In genomic region chr7:81725003-81725402, GRCh38 we compare ENCODE assay signal across 22 cellular contexts. TPM values are rescaled to one million over a fixed set of nuclear protein-coding genes. Genes with fewer than 3 reads are reported as not detected.
A peak's percentile ranks its signal among the peaks of the same experiment; 100 is the strongest.
DNase-seq lines count a peak whose midpoint lies in the region; ATAC-seq and TF ChIP-seq lines count a peak whose summit lies in the region.
"Had no signal": no experiment of that assay in that cellular context is flagged by ENCODE, and none has a peak within 500 bp of the region (broad histone marks: within the 10 kb centered on the region; RNA-seq: fewer than 3 reads in every experiment).

No MANE protein-coding gene starts in this region.

- no peak overlapping the region for H2AK9ac ChIP-seq in IMR-90 (replicated peaks; ENCODE audit: low read depth, low read length, poor library complexity)

- no peaks in the 10 kb centered on the region; the same call in 1 of the 2 replicates for H3K9me1 ChIP-seq in IMR-90 (ENCODE audit: insufficient read depth, low read length)

- H2BK15ac ChIP-seq in IMR-90 (ENCODE audit: low read depth, low read length) (peak overlapping the region; percentile 97), mesendoderm (replicated peaks; ENCODE audit: low read depth) (no peak overlapping the region)

- H3K56ac ChIP-seq in IMR-90 (ENCODE audit: extremely low read depth, insufficient read depth, low read length), result peak overlapping the region; percentile 94
- H3K56ac ChIP-seq in mesendoderm (ENCODE audit: low read length), result no peak overlapping the region

- DNase-seq in AG04450 (ENCODE audit: low read depth, low spot score) (peak; percentile 21), IMR-90 (peak; percentile 77), chondrocyte (ENCODE audit: low spot score) (no peak), mesendoderm (peak; percentile 41), cortex of kidney (lab: John Stamatoyannopoulos, UW) (no peak), H7 (no peak), heart right ventricle (no peak)
- no peak for DNase-seq in activated CD4-positive, alpha-beta T cell treated with anti-CD3 and anti-CD28 coated beads, Interleukin-2, amount 50 U/mL, for 4 hours
- DNase-seq: activated CD4-positive, CD25-positive, alpha-beta regulatory T cell; activated CD8-positive, alpha-beta T cell treated with anti-CD3 and anti-CD28 coated beads, Interleukin-2, amount 10 ng/mL, durations not matched to agents 7 days and 5 days; activated naive CD8-positive, alpha-beta T cell treated with anti-CD3 and anti-CD28 coated beads, Interleukin-2, amount 10 ng/mL, durations not matched to agents 7 days and 5 days; activated T-cell treated with anti-CD3 and anti-CD28 coated beads, Interleukin-2, amount 50 U/mL, for 48 hours; CD8-positive, alpha-beta memory T cell; NCI-H2029 treated with DMSO at 0.1 percent for 48 hours; Right ventricle myocardium superior had no signal

- no peak overlapping the region for H3K4me3 Mint-ChIP-seq in chondrocyte (ENCODE audit: unreplicated experiment)
- H3K4me3 Mint-ChIP-seq: activated CD8-positive, alpha-beta T cell treated with anti-CD3 and anti-CD28 coated beads, Interleukin-2, amount 10 ng/mL, durations not matched to agents 7 days and 5 days; activated naive CD8-positive, alpha-beta T cell treated with anti-CD3 and anti-CD28 coated beads, Interleukin-2, amount 10 ng/mL, durations not matched to agents 7 days and 5 days; CD8-positive, alpha-beta memory T cell; nephron; T-helper 1 cell treated with Interleukin-12 subunit alpha and Interleukin-12 subunit beta and Interleukin-4 antibody, amounts not matched to agents 30 μg/mL and 1 μg/mL, for 36 hours had no signal

- POLR2A ChIA-PET in AG04450 (lab: Yijun Ruan, JAX), result interaction anchor here (0.7 to 1.9 kb wide), 5 partner anchors 21 to 85 kb away, joined by 3 to 14 read pairs (median 7); partner anchors contain the start of gene HGF
- POLR2A ChIA-PET in IMR-90 (lab: Charles Lee; ENCODE audit: unreplicated experiment), result interaction anchor here (0.7 to 1.8 kb wide), 4 partner anchors 45 to 310 kb away, joined by 4 to 13 read pairs (median 6); partner anchors contain the start of gene HGF

- H3K9me3 ChIP-seq in AG04450 (ENCODE audit: control insufficient read depth, insufficient read depth, low read length) (no peaks in the 10 kb centered on the region), IMR-90 (ENCODE audit: control insufficient read depth, insufficient read depth, low read length) (no peaks in the 10 kb centered on the region), heart right ventricle (no peaks in the 10 kb centered on the region)
- H3K9me3 ChIP-seq: HAP-1, thoracic aorta had no signal

- intact Hi-C loops in IMR-90 (cut with micrococcal nuclease), result loop anchor here (5.0 kb wide), 1 partner anchor 42 kb away; no protein-coding TSS in a partner anchor
- intact Hi-C loops in heart right ventricle (cut with DNase I), result loop anchor here in 1 of 10 donors (10.0 kb wide), 1 partner anchor 220 kb away; no protein-coding TSS in a partner anchor

- H3K79me1 ChIP-seq in IMR-90 (ENCODE audit: low read depth in 1 of 2, low read length in 2 of 2) (no peaks in the 10 kb centered on the region), mesendoderm (ENCODE audit: low read length) (no peaks in the 10 kb centered on the region)

- peak overlapping the region; percentile 99 for H3K18ac ChIP-seq in IMR-90 (ENCODE audit: low read depth, low read length)
- H3K18ac ChIP-seq in mesendoderm (ENCODE audit: low read length), result no peak overlapping the region

- H3K36me3 Mint-ChIP-seq in chondrocyte (ENCODE audit: low read depth), result peaks cover 7% of the 10 kb centered on the region
- H3K36me3 Mint-ChIP-seq: activated naive CD8-positive, alpha-beta T cell treated with anti-CD3 and anti-CD28 coated beads, Interleukin-2, amount 10 ng/mL, durations not matched to agents 7 days and 5 days; CD8-positive, alpha-beta memory T cell had no signal

- no peak for TF ChIP-seq RAD21 in IMR-90 (IDR thresholded peaks at IDR 0.05; ENCODE audit: low read length)

- H3K23ac ChIP-seq in IMR-90 (ENCODE audit: low read depth, low read length) (peak overlapping the region; percentile 95; the same call in 1 of the 2 replicates), mesendoderm (ENCODE audit: low read length) (no peak overlapping the region)

- H4K5ac ChIP-seq in IMR-90 (ENCODE audit: low read depth, low read length), result peak overlapping the region; percentile 98
- H4K5ac ChIP-seq in mesendoderm (ENCODE audit: low read length), result no peak overlapping the region

- peak overlapping the region; percentile 99 for H2BK20ac ChIP-seq in IMR-90 (ENCODE audit: low read depth, low read length)

- peaks cover 7% of the 10 kb centered on the region for H3K9me3 Mint-ChIP-seq in chondrocyte (ENCODE audit: low read depth)
- H3K9me3 Mint-ChIP-seq: activated naive CD8-positive, alpha-beta T cell treated with anti-CD3 and anti-CD28 coated beads, Interleukin-2, amount 10 ng/mL, durations not matched to agents 7 days and 5 days; nephron; T-helper 1 cell treated with Interleukin-12 subunit alpha and Interleukin-12 subunit beta and Interleukin-4 antibody, amounts not matched to agents 30 μg/mL and 1 μg/mL, for 36 hours had no signal

- peaks cover 18% of the 10 kb centered on the region for H3K36me3 ChIP-seq in IMR-90 (ENCODE audit: control insufficient read depth, insufficient read depth, low read length)
- no peaks in the 10 kb centered on the region for H3K36me3 ChIP-seq in mesendoderm (ENCODE audit: control insufficient read depth, insufficient read depth, low read length)
- no peaks in the 10 kb centered on the region for H3K36me3 ChIP-seq in H7 (replicated peaks; ENCODE audit: control insufficient read depth, insufficient read depth, low read length)
- peaks cover 0 to 21% (median 0%) of the 10 kb centered on the region in 9 donors for H3K36me3 ChIP-seq in heart right ventricle
- H3K36me3 ChIP-seq: HAP-1, thoracic aorta had no signal

- no peaks in the 10 kb centered on the region for H3K27me3 ChIP-seq in AG04450 (ENCODE audit: control insufficient read depth, insufficient read depth, low read length)
- H3K27me3 ChIP-seq in IMR-90 (ENCODE audit: control insufficient read depth, insufficient read depth, low read length), result no peaks in the 10 kb centered on the region
- no peaks in the 10 kb centered on the region for H3K27me3 ChIP-seq in mesendoderm (ENCODE audit: insufficient read depth, low read length, poor library complexity)
- H3K27me3 ChIP-seq in H7 (ENCODE audit: control insufficient read depth, insufficient read depth, low read length), result no peaks in the 10 kb centered on the region
- no peaks in the 10 kb centered on the region for H3K27me3 ChIP-seq in heart right ventricle

- CTCF ChIA-PET in AG04450 (lab: Charles Lee) (interaction anchor here (0.7 to 1.6 kb wide), 5 partner anchors 9 to 1005 kb away, joined by 3 to 12 read pairs (median 5); partner anchors contain the start of gene HGF), IMR-90 (lab: Yijun Ruan, JAX) (interaction anchor here (0.6 to 0.9 kb wide), 5 partner anchors 184 to 231 kb away, joined by 3 to 7 read pairs (median 3); no protein-coding TSS in a partner anchor)

- H2BK5ac ChIP-seq in IMR-90 (ENCODE audit: low read depth, low read length, poor library complexity, severe bottlenecking) (peak overlapping the region; percentile 100), mesendoderm (ENCODE audit: low read length) (no peak overlapping the region)

- no CpG with 5 or more reads among the region's 1 CpG for WGBS in IMR-90 (ENCODE audit: extremely low coverage in 2 of 2, insufficient read length in 1 of 2), 2 experiments
- no CpG with 5 or more reads among the region's 1 CpG for WGBS in mesendoderm (ENCODE audit: extremely low coverage, insufficient coverage, low lambda C conversion rate)
- 95 to 100% methylated on average over 1 of the region's 1 CpG for WGBS in heart right ventricle, 2 donors

- peak overlapping the region; percentile 92 for H3K27ac Mint-ChIP-seq in chondrocyte (ENCODE audit: unreplicated experiment)
- H3K27ac Mint-ChIP-seq: activated CD8-positive, alpha-beta T cell treated with anti-CD3 and anti-CD28 coated beads, Interleukin-2, amount 10 ng/mL, durations not matched to agents 7 days and 5 days; activated naive CD8-positive, alpha-beta T cell treated with anti-CD3 and anti-CD28 coated beads, Interleukin-2, amount 10 ng/mL, durations not matched to agents 7 days and 5 days; CD8-positive, alpha-beta memory T cell; nephron; T-helper 1 cell treated with Interleukin-12 subunit alpha and Interleukin-12 subunit beta and Interleukin-4 antibody, amounts not matched to agents 30 μg/mL and 1 μg/mL, for 36 hours had no signal

- H3K27ac ChIP-seq in AG04450 (ENCODE audit: low read depth, low read length) (peak overlapping the region; percentile 83), IMR-90 (ENCODE audit: insufficient read depth, low read length) (peak overlapping the region; percentile 83), mesendoderm (ENCODE audit: low read depth, low read length) (no peak overlapping the region), heart right ventricle (no peak overlapping the region)
- H3K27ac ChIP-seq: thoracic aorta had no signal

- no peaks in the 10 kb centered on the region for H4K20me1 ChIP-seq in IMR-90 (ENCODE audit: insufficient read depth, low read length)

- dilution Hi-C loops in IMR-90 (cut with HindIII; ENCODE audit: low sequenced_read_pairs, unreplicated experiment), result no loop called here

- H4K8ac ChIP-seq in IMR-90 (ENCODE audit: low read depth in 2 of 2, low read length in 2 of 2) (peak overlapping the region; percentile 66 to 99), mesendoderm (ENCODE audit: low read depth, low read length) (no peak overlapping the region)

- in situ Hi-C loops in IMR-90 (cut with MboI; ENCODE audit: low sequenced_read_pairs), result no loop called here

- H3K4me3 ChIP-seq in AG04450 (ENCODE audit: low read depth, low read length) (no peak overlapping the region), IMR-90 (ENCODE audit: insufficient read depth, low read depth, low read length) (no peak overlapping the region), mesendoderm (ENCODE audit: low read length) (no peak overlapping the region), H7 (ENCODE audit: insufficient read depth, low read depth, low read length) (no peak overlapping the region), heart right ventricle (no peak overlapping the region)
- H3K4me3 ChIP-seq: HAP-1, thoracic aorta had no signal

- H3K4ac ChIP-seq in IMR-90 (ENCODE audit: low read depth, low read length) (peak overlapping the region; percentile 97), mesendoderm (ENCODE audit: low read depth, low read length) (no peak overlapping the region)

- H2BK120ac ChIP-seq in IMR-90 (ENCODE audit: low read depth, low read length) (peak overlapping the region; percentile 99), mesendoderm (ENCODE audit: low read depth, low read length) (no peak overlapping the region)

- H4K91ac ChIP-seq in IMR-90 (ENCODE audit: insufficient read depth, low read depth, low read length), result peak overlapping the region; percentile 98

- H3K14ac ChIP-seq in IMR-90 (replicated peaks; ENCODE audit: low read depth, low read length), result peak overlapping the region; percentile 97

- TF ChIP-seq CTCF in AG04450 (IDR thresholded peaks at IDR 0.05; ENCODE audit: low read depth, low read length), result no peak
- TF ChIP-seq CTCF in IMR-90 (conservative IDR thresholded peaks at IDR 0.05; ENCODE audit: low read depth, low read length), result no peak
- TF ChIP-seq CTCF in chondrocyte (IDR thresholded peaks at IDR 0.05), result no peak
- TF ChIP-seq CTCF in heart right ventricle (IDR thresholded peaks at IDR 0.05), result no peak

- BruUV-seq in IMR-90 (replicated peaks; lab: Mats Ljungman, UMichigan), result no TSS peak

- peak overlapping the region; percentile 54; the same call in 1 of the 2 replicates for H3K9ac ChIP-seq in IMR-90 (ENCODE audit: low read depth, low read length)
- H3K9ac ChIP-seq in mesendoderm (ENCODE audit: low read length), result no peak overlapping the region

- H3K4me2 ChIP-seq in IMR-90 (ENCODE audit: low read depth, low read length) (peak overlapping the region; percentile 14; the same call in 1 of the 2 replicates), mesendoderm (ENCODE audit: low read length) (no peak overlapping the region)

- peak; percentile 38 for ATAC-seq in IMR-90 (ENCODE audit: low read depth)
- ATAC-seq in heart right ventricle, result no peak
- ATAC-seq: activated CD8-positive, alpha-beta T cell treated with anti-CD3 and anti-CD28 coated beads, Interleukin-2, amount 10 ng/mL, durations not matched to agents 7 days and 5 days; esophagus mucosa had no signal

- no peaks in the 10 kb centered on the region for H3K27me3 Mint-ChIP-seq in chondrocyte (ENCODE audit: low read depth)
- H3K27me3 Mint-ChIP-seq: activated naive CD8-positive, alpha-beta T cell treated with anti-CD3 and anti-CD28 coated beads, Interleukin-2, amount 10 ng/mL, durations not matched to agents 7 days and 5 days; CD8-positive, alpha-beta memory T cell had no signal

- H3K79me2 ChIP-seq in mesendoderm (ENCODE audit: control insufficient read depth, insufficient read depth, low read length), result no peaks in the 10 kb centered on the region

- no peak overlapping the region for H2AFZ ChIP-seq in IMR-90 (replicated peaks; ENCODE audit: low read length, poor library complexity)

- TF ChIP-seq POLR2A in IMR-90 (IDR thresholded peaks at IDR 0.05; ENCODE audit: low read depth, low read length), result no peak

- H3K4me1 Mint-ChIP-seq in chondrocyte (ENCODE audit: low read depth), result peaks cover 30% of the 10 kb centered on the region
- H3K4me1 Mint-ChIP-seq: activated naive CD8-positive, alpha-beta T cell treated with anti-CD3 and anti-CD28 coated beads, Interleukin-2, amount 10 ng/mL, durations not matched to agents 7 days and 5 days; CD8-positive, alpha-beta memory T cell; nephron had no signal

- peak overlapping the region; percentile 95 for H2AK5ac ChIP-seq in IMR-90 (ENCODE audit: low read depth, low read length)
- H2AK5ac ChIP-seq in mesendoderm (ENCODE audit: low read length), result no peak overlapping the region

- H3K4me1 ChIP-seq in IMR-90 (ENCODE audit: control insufficient read depth, insufficient read depth, low read length) (peaks cover 2% of the 10 kb centered on the region; the same call in 1 of the 2 replicates), mesendoderm (ENCODE audit: control insufficient read depth, low read depth, low read length) (no peaks in the 10 kb centered on the region), heart right ventricle (peaks cover 0 to 3% (median 0%) of the 10 kb centered on the region in 9 donors)
- H3K4me1 ChIP-seq: HAP-1 had no signal

RNA-seq across cellular contexts. Expression of gene HGF, which starts 44.8 kb away (rescaled TPM):
- polyA plus RNA-seq in AG04450 (2011; rRNA removed) (105 and 129 TPM in 2 replicates), IMR-90 (2012; rRNA removed) (14.4 and 16.8 TPM in 2 replicates), heart right ventricle (1 to 10 TPM; 1.2 to 1.5 TPM)
- polyA minus RNA-seq in AG04450 (2011; rRNA and poly(A)+ RNA removed), result 112 and 157 TPM in 2 replicates
- total RNA-seq in IMR-90 (2012; rRNA removed) (38.3 and 50.9 TPM in 2 replicates), chondrocyte (3.4 to 20.6 TPM (median 3.7 TPM) in 3 replicates), heart right ventricle (1 to 10 TPM; 1.4 to 5.8 (median 2.9) TPM)
- 5.0 and 9.8 TPM in 2 replicates for polyA plus RNA-seq in IMR-90 (2012; cell fraction: cytosol; rRNA removed)
- 3.2 and 38.7 TPM in 2 replicates for polyA plus RNA-seq in IMR-90 (2012; cell fraction: nucleus; rRNA removed; ENCODE audit: low replicate concordance)
- 0.14 TPM for polyA plus RNA-seq in mesendoderm (2013, experiment 1 of 2)
- 0.14 TPM for polyA plus RNA-seq in mesendoderm (2013, experiment 2 of 2)
- 1.1 TPM in 1 of 2 replicates, not detected in the other for total RNA-seq in H7 (2014; rRNA removed; shearing (Covaris generic))
- total RNA-seq: A673; activated CD8-positive, alpha-beta T cell treated with anti-CD3 and anti-CD28 coated beads, Interleukin-2, amount 10 ng/mL, durations not matched to agents 7 days and 5 days; activated naive CD8-positive, alpha-beta T cell treated with anti-CD3 and anti-CD28 coated beads, Interleukin-2, amount 10 ng/mL, durations not matched to agents 7 days and 5 days; CD8-positive, alpha-beta memory T cell; NCI-H460 had no signal
- polyA plus RNA-seq: CD8-positive, alpha-beta memory T cell had no signal

Comparison
In these comparisons a context has a peak if more than half of its experiments do, and no peak if none do; other contexts are left out.
1. DNase-seq: peak in AG04450 (single experiment), IMR-90 (single experiment) and mesendoderm (single experiment); none in chondrocyte (single experiment), cortex of kidney (single experiment), H7 (single experiment), heart right ventricle (0 of 2) and activated CD4-positive, alpha-beta T cell treated with anti-CD3 and anti-CD28 coated beads, Interleukin-2, amount 50 U/mL, for 4 hours (0 of 2).
2. H3K27ac ChIP-seq: peak in AG04450 (single experiment) and IMR-90 (single experiment); none in mesendoderm (single experiment) and heart right ventricle (0 of 10).